ENCODE assay signal across 1 cellular context in the genomic region with DNA sequence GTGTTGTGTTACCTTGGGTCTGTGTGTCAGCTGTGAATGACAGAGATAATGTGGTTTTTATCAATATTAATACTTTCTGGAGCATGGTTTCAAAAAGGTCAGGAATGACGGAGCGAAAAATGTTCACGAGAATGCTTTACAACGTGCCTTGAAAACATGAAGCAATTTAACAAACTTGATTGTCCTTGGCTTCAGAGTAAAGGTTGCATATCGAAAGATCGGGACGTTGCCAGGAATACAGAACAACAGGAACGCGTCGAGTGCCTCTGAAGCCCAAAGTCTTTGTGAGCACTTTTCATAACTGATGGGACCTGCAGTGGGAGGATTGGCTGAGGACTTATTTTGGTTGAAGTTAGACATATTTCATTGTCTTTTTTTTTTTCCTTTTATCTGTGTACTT.
TF ChIP-seq lines count a peak whose summit lies in the region.

No MANE protein-coding gene starts in this region.

TF ChIP-seq in SK-N-SH treated with all-trans-retinoic acid at 6 μM for 48 hours, 23 proteins besides CTCF, POLR2A, EP300 and RAD21 (continued from another document):
- TF ChIP-seq, protein P1, sequence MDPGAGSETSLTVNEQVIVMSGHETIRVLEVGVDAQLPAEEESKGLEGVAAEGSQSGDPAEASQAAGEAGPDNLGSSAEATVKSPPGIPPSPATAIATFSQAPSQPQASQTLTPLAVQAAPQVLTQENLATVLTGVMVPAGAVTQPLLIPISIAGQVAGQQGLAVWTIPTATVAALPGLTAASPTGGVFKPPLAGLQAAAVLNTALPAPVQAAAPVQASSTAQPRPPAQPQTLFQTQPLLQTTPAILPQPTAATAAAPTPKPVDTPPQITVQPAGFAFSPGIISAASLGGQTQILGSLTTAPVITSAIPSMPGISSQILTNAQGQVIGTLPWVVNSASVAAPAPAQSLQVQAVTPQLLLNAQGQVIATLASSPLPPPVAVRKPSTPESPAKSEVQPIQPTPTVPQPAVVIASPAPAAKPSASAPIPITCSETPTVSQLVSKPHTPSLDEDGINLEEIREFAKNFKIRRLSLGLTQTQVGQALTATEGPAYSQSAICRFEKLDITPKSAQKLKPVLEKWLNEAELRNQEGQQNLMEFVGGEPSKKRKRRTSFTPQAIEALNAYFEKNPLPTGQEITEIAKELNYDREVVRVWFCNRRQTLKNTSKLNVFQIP (CRISPR knock-in tag; IDR thresholded peaks at IDR 0.05; ENCODE audit: borderline replicate concordance, low read depth), result no peak
- TF ChIP-seq ZC3H10 (CRISPR knock-in tag; IDR thresholded peaks at IDR 0.05) (no peak), ZFP30 (CRISPR knock-in tag; IDR thresholded peaks at IDR 0.05) (no peak), RARB (CRISPR knock-in tag; IDR thresholded peaks at IDR 0.05) (no peak), GLIS3 (CRISPR knock-in tag; IDR thresholded peaks at IDR 0.05) (no peak), ARNTL (CRISPR knock-in tag; IDR thresholded peaks at IDR 0.05; ENCODE audit: borderline replicate concordance, low read depth) (no peak), TCF4 (CRISPR knock-in tag; IDR thresholded peaks at IDR 0.05; ENCODE audit: borderline replicate concordance) (no peak), ZFP3 (CRISPR knock-in tag; IDR thresholded peaks at IDR 0.05) (no peak), TOX (CRISPR knock-in tag; IDR thresholded peaks at IDR 0.05; ENCODE audit: borderline replicate concordance) (no peak), SNAI2 (CRISPR knock-in tag; IDR thresholded peaks at IDR 0.05) (no peak), ZNF565 (CRISPR knock-in tag; conservative IDR thresholded peaks at IDR 0.05; ENCODE audit: low read depth) (no peak)
- TF ChIP-seq, protein P2, sequence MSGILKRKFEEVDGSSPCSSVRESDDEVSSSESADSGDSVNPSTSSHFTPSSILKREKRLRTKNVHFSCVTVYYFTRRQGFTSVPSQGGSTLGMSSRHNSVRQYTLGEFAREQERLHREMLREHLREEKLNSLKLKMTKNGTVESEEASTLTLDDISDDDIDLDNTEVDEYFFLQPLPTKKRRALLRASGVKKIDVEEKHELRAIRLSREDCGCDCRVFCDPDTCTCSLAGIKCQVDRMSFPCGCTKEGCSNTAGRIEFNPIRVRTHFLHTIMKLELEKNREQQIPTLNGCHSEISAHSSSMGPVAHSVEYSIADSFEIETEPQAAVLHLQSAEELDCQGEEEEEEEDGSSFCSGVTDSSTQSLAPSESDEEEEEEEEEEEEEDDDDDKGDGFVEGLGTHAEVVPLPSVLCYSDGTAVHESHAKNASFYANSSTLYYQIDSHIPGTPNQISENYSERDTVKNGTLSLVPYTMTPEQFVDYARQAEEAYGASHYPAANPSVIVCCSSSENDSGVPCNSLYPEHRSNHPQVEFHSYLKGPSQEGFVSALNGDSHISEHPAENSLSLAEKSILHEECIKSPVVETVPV (CRISPR knock-in tag; IDR thresholded peaks at IDR 0.05), result no peak
- TF ChIP-seq, protein P3, sequence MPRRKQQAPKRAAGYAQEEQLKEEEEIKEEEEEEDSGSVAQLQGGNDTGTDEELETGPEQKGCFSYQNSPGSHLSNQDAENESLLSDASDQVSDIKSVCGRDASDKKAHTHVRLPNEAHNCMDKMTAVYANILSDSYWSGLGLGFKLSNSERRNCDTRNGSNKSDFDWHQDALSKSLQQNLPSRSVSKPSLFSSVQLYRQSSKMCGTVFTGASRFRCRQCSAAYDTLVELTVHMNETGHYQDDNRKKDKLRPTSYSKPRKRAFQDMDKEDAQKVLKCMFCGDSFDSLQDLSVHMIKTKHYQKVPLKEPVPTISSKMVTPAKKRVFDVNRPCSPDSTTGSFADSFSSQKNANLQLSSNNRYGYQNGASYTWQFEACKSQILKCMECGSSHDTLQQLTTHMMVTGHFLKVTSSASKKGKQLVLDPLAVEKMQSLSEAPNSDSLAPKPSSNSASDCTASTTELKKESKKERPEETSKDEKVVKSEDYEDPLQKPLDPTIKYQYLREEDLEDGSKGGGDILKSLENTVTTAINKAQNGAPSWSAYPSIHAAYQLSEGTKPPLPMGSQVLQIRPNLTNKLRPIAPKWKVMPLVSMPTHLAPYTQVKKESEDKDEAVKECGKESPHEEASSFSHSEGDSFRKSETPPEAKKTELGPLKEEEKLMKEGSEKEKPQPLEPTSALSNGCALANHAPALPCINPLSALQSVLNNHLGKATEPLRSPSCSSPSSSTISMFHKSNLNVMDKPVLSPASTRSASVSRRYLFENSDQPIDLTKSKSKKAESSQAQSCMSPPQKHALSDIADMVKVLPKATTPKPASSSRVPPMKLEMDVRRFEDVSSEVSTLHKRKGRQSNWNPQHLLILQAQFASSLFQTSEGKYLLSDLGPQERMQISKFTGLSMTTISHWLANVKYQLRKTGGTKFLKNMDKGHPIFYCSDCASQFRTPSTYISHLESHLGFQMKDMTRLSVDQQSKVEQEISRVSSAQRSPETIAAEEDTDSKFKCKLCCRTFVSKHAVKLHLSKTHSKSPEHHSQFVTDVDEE (CRISPR knock-in tag; IDR thresholded peaks at IDR 0.05), result no peak
TF ChIP-seq in SK-N-SH treated with all-trans-retinoic acid at 6 μM for 48 hours: peak in this region for 0.
